8 cellular contexts compared by ENCODE assay signal in genomic region chr3:184174278-184174645, GRCh38. TPM values are rescaled to one million over a fixed set of nuclear protein-coding genes. Genes with fewer than 3 reads are reported as not detected.
DNase-seq lines count a peak whose midpoint lies in the region; ATAC-seq, FAIRE-seq and TF ChIP-seq lines count a peak whose summit lies in the region.

No MANE protein-coding gene starts in this region.

- H3K36me3 Mint-ChIP-seq in progenitor cell of endocrine pancreas (ENCODE audit: insufficient read depth), result peaks cover 10% of the 10 kb centered on the region

- no peaks in the 10 kb centered on the region for H3K9me3 ChIP-seq in HUES48 (ENCODE audit: control insufficient read depth, insufficient read depth, low read length)

- peak overlapping the region; percentile 46 for H3K27ac ChIP-seq in HUES48 (ENCODE audit: low read depth, low read length)
- H3K27ac ChIP-seq in brain microvascular endothelial cell, result peak overlapping the region; percentile 91

- H3K36me3 ChIP-seq in HUES48 (ENCODE audit: control insufficient read depth, insufficient read depth, low read length) (peaks cover 50% of the 10 kb centered on the region), brain microvascular endothelial cell (replicated peaks) (peaks cover 50% of the 10 kb centered on the region)

- peak overlapping the region; percentile 76 for H3K27ac Mint-ChIP-seq in progenitor cell of endocrine pancreas

- no peak for TF ChIP-seq CTCF in brain microvascular endothelial cell (IDR thresholded peaks at IDR 0.05; ENCODE audit: low read depth, low read length, missing control alignments)
- no peak for TF ChIP-seq CTCF in progenitor cell of endocrine pancreas (IDR thresholded peaks at IDR 0.05; ENCODE audit: unreplicated experiment)

- no peaks in the 10 kb centered on the region for H3K27me3 Mint-ChIP-seq in progenitor cell of endocrine pancreas

- H3K9me3 Mint-ChIP-seq in progenitor cell of endocrine pancreas (ENCODE audit: low read depth), result no peaks in the 10 kb centered on the region

- no peak for FAIRE-seq in HTR-8/SVneo (lab: Jason Lieb, UNC)

- peaks cover 15% of the 10 kb centered on the region for H3K4me1 ChIP-seq in HUES48 (ENCODE audit: control insufficient read depth, insufficient read depth, low read length)

- H3K9ac ChIP-seq in HUES48 (ENCODE audit: low read depth, low read length), result no peak overlapping the region

- H3K4me3 ChIP-seq in HUES48 (ENCODE audit: low read depth, low read length) (no peak overlapping the region), brain microvascular endothelial cell (ENCODE audit: low read depth, low read length) (no peak overlapping the region)

- in situ Hi-C loops in brain microvascular endothelial cell (cut with HindIII; ENCODE audit: low pct_ligation_motif_present, low sequenced_read_pairs), result no loop called here

- ATAC-seq in GM18502 (IDR thresholded peaks at IDR 0.05; ENCODE audit: poor library complexity, unreplicated experiment), result peak; percentile 9
- no peak for ATAC-seq in GM19023 (IDR thresholded peaks at IDR 0.05; ENCODE audit: unreplicated experiment)
- ATAC-seq in HG02884 (IDR thresholded peaks at IDR 0.05; ENCODE audit: unreplicated experiment), result no peak

- DNase-seq in brain microvascular endothelial cell (no peak), progenitor cell of endocrine pancreas (ENCODE audit: low spot score, unreplicated experiment) (no peak), HTR-8/SVneo (ENCODE audit: insufficient read length, low spot score) (no peak)
- no peak for DNase-seq in stimulated activated CD4-positive, alpha-beta T cell treated with anti-CD3 and anti-CD28 coated beads, Interleukin-2, amount 100 ng/mL, for 48 hours

- H3K27me3 ChIP-seq in HUES48 (ENCODE audit: control insufficient read depth, insufficient read depth, low read length) (no peaks in the 10 kb centered on the region), brain microvascular endothelial cell (replicated peaks) (no peaks in the 10 kb centered on the region)

- peaks cover 16% of the 10 kb centered on the region for H3K4me1 Mint-ChIP-seq in progenitor cell of endocrine pancreas (ENCODE audit: low read depth)

- H3K4me3 Mint-ChIP-seq in progenitor cell of endocrine pancreas (ENCODE audit: low read depth), result peak overlapping the region; percentile 87

RNA-seq across cellular contexts. Expression of gene AP2M1, which starts 0.4 kb away (rescaled TPM):
- total RNA-seq in progenitor cell of endocrine pancreas, result 213 and 223 TPM in 2 replicates

RNA-seq across cellular contexts. Expression of gene ABCF3, which starts 11.7 kb away (rescaled TPM):
- total RNA-seq in progenitor cell of endocrine pancreas, result 60.8 and 65.9 TPM in 2 replicates

RNA-seq across cellular contexts. Expression of gene DVL3, which starts 19.1 kb away (rescaled TPM):
- 112 and 118 TPM in 2 replicates for total RNA-seq in progenitor cell of endocrine pancreas

RNA-seq across cellular contexts. Expression of gene EIF2B5, which starts 39.1 kb away (rescaled TPM):
- 45.4 and 45.7 TPM in 2 replicates for total RNA-seq in progenitor cell of endocrine pancreas

RNA-seq across cellular contexts. Expression of gene VWA5B2, which starts 55.1 kb away (rescaled TPM):
- 67.9 and 71.5 TPM in 2 replicates for total RNA-seq in progenitor cell of endocrine pancreas
